8 cellular contexts compared by ENCODE assay signal in the genomic region with DNA sequence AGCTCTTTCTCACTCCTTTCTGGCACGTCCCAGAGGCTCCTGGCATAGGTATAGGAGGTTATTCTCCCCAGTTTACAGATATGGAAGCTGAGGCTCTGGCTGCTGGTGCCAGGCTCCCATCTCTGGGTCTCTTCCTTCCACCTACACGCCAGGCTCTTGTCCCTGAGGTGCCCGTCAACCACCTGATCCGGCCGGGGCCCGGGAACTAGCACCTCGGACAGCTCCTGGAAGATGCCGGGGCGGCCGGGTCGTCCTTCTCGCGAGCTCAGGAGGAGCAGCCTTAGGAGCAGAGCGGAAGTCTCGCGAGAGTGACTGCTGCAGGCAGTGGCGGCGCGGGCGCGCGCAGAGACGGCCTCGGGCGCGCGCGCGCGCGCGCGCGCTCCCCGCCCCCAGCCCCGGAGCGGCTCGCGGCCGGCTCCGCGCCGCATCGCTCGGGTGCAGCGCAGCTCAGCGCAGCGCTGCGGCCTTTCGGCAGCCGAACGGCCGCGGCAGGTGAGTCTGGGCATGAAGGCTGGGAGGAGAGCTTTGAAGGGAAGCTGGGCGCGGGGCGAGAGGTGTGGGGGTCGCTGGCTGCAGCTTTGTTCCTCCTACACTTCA. TPM values are rescaled to one million over a fixed set of nuclear protein-coding genes. Genes with fewer than 3 reads are reported as not detected.
DNase-seq lines count a peak whose midpoint lies in the region; ATAC-seq and TF ChIP-seq lines count a peak whose summit lies in the region.

SCAMP5 (plus strand) TSS at position 382 of the 597 bp plus-strand sequence. CDS start 16,277 bp downstream, outside the sequence.

- H3K4me1 ChIP-seq in skeletal muscle satellite cell (ENCODE audit: control insufficient read depth, insufficient read depth, low read length): peaks cover 4% of the 10 kb centered on the region

- POLR2A ChIA-PET in GM10248 (lab: Yijun Ruan, JAX): interaction anchor here (0.5 kb wide), 1 partner anchor 541 kb away, joined by 4 read pairs; no protein-coding TSS in a partner anchor
- POLR2A ChIA-PET in activated B cell treated with CpG ODN at 0.5 μM for 24 hours (lab: Charles Lee): interaction anchor here (0.6 to 1.1 kb wide), 3 partner anchors 8 to 454 kb away, joined by 3 to 4 read pairs (median 3); partner anchors contain the start of gene ARID3B

- no peak within 1 kb of the TSS for H3K27ac Mint-ChIP-seq in activated B cell treated with CpG ODN at 0.5 μM for 24 hours

- H3K27me3 ChIP-seq in skeletal muscle satellite cell (ENCODE audit: control insufficient read depth, insufficient read depth, low read length): peaks cover 30% of the 10 kb centered on the region

- peak within 1 kb of the TSS; percentile 78 for H3K4me3 Mint-ChIP-seq in activated B cell treated with CpG ODN at 0.5 μM for 24 hours

- no peaks in the 10 kb centered on the region for H3K36me3 Mint-ChIP-seq in activated B cell treated with CpG ODN at 0.5 μM for 24 hours (ENCODE audit: low read depth)

- H3K36me3 ChIP-seq in skeletal muscle satellite cell (ENCODE audit: insufficient read depth, low read length): no peaks in the 10 kb centered on the region

- no peaks in the 10 kb centered on the region for H3K9me3 Mint-ChIP-seq in activated B cell treated with CpG ODN at 0.5 μM for 24 hours

- CTCF ChIA-PET in GM10248 (lab: Yijun Ruan, JAX) (interaction anchor here (0.7 to 2.0 kb wide), 10 partner anchors 9 to 363 kb away, joined by 3 to 7 read pairs (median 4); no protein-coding TSS in a partner anchor), activated B cell treated with CpG ODN at 0.5 μM for 24 hours (lab: Charles Lee) (interaction anchor here (0.9 to 1.0 kb wide), 3 partner anchors 34 to 48 kb away, joined by 3 read pairs; no protein-coding TSS in a partner anchor)

- ATAC-seq in HG03103 (IDR thresholded peaks at IDR 0.05; ENCODE audit: low read depth, unreplicated experiment) (peak; percentile 80), activated B cell treated with CpG ODN at 0.5 μM for 24 hours (ENCODE audit: low read depth) (peak; percentile 99), HG02884 (IDR thresholded peaks at IDR 0.05; ENCODE audit: unreplicated experiment) (no peak)

- DNase-seq in GM10248 (ENCODE audit: extremely low spot score) (peak; percentile 98), NCI-H2227 (lab: John Stamatoyannopoulos, UW; ENCODE audit: unreplicated experiment) (peak; percentile 96), activated B cell treated with CpG ODN at 0.5 μM for 24 hours (peak; percentile 70), cardiac fibroblast (ENCODE audit: low read depth in 2 of 2) (peak; percentile 93 to 95), iPS-NIHi11 (ENCODE audit: low spot score) (peak; percentile 99)

- H3K27me3 Mint-ChIP-seq in activated B cell treated with CpG ODN at 0.5 μM for 24 hours: peaks cover 66% of the 10 kb centered on the region

- peaks cover 3% of the 10 kb centered on the region for H3K9me3 ChIP-seq in skeletal muscle satellite cell (replicated peaks; ENCODE audit: low read length)

- peak within 1 kb of the TSS; percentile 38 for H3K9ac ChIP-seq in skeletal muscle satellite cell (ENCODE audit: low read depth, low read length)

- peaks cover 24% of the 10 kb centered on the region for H3K4me1 Mint-ChIP-seq in activated B cell treated with CpG ODN at 0.5 μM for 24 hours

- intact Hi-C loops in activated B cell treated with CpG ODN at 0.5 μM for 24 hours (cut with micrococcal nuclease): loop anchor here (1.0 to 2.0 kb wide), 2 partner anchors 28 to 169 kb away; partner anchors contain the start of genes CPLX3 and PPCDC

- H3K4me3 ChIP-seq in cardiac fibroblast (replicated peaks in 1 of 2; ENCODE audit: low read depth in 2 of 2, low read length in 2 of 2) (peak within 1 kb of the TSS; percentile 63 to 67), skeletal muscle satellite cell (ENCODE audit: low read length) (peak within 1 kb of the TSS; percentile 70)

- H3K4me2 ChIP-seq in skeletal muscle satellite cell (ENCODE audit: low read length): peak within 1 kb of the TSS; percentile 82

- TF ChIP-seq CTCF in GM10248 (IDR thresholded peaks at IDR 0.05; ENCODE audit: control extremely low read depth, extremely low read depth, low read depth, missing control alignments) (no peak), activated B cell treated with CpG ODN at 0.5 μM for 24 hours (IDR thresholded peaks at IDR 0.05) (no peak), cardiac fibroblast (IDR thresholded peaks at IDR 0.05; ENCODE audit: low read depth, low read length) (no peak)

RNA-seq across cellular contexts. Expression of gene SCAMP5, which starts in this region (rescaled TPM):
- total RNA-seq in activated B cell treated with CpG ODN at 0.5 μM for 24 hours: 0.44 and 0.62 TPM in 2 replicates
- 0.25 and 3.7 TPM in 2 replicates for total RNA-seq in skeletal muscle satellite cell (2012; rRNA removed)

Comparison
In these comparisons a context has a peak if more than half of its experiments do, and no peak if none do; other contexts are left out.
1. Peak in DNase-seq and ATAC-seq in activated B cell treated with CpG ODN at 0.5 μM for 24 hours; RNA of the gene not detected or under 1 TPM.